In the genomic region with DNA sequence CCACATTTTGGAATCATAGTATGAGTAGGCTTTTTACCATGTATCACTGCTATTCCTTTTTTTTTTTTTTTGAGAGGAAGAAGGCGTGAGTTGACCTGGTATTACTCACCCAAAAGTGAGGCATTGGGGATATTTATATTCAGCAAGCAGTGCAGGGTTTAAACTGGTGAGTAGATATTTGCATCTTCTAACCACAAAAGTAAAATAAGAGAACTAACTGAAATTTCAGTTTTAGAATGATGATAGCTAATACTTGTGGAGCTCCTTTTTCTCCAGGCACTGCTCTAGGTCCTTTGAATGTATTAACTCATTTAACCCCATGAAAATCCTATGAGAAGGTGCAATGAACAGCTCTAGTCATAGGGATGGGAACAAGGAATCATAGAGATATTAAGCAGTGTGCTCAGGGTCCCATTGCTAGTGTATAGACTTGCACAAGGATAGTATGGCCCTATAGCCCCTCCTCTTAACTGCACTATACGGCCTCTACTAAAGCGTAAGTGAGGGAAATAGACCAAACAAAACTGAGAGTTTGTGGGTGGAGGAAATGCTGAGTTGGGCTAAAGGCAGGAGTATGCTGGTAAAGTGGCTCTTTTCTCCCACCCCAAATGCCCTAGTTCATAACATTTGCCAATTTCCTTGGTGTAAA, we compare ENCODE assay signal across 8 cellular contexts.
DNase-seq lines count a peak whose midpoint lies in the region; ATAC-seq and TF ChIP-seq lines count a peak whose summit lies in the region.

No MANE protein-coding gene starts in this region.

- no peak overlapping the region for H3K4me3 Mint-ChIP-seq in GM23338

- H3K27me3 ChIP-seq in GM23338 (ENCODE audit: insufficient read depth) (no peaks in the 10 kb centered on the region), psoas muscle (ENCODE audit: insufficient read depth in 3 of 3, low read length in 2 of 3) (no peaks in the 10 kb centered on the region)

- H3K9me3 ChIP-seq in psoas muscle, result no peaks in the 10 kb centered on the region

- H3K4me3 ChIP-seq in GM23338, result no peak overlapping the region
- H3K4me3 ChIP-seq in choroid plexus epithelial cell (ENCODE audit: low read depth, low read length), result no peak overlapping the region
- no peak overlapping the region for H3K4me3 ChIP-seq in psoas muscle

- no peaks in the 10 kb centered on the region for H4K20me1 ChIP-seq in GM23338 (replicated peaks; ENCODE audit: insufficient read depth)

- ATAC-seq in GM18511 (IDR thresholded peaks at IDR 0.05; ENCODE audit: unreplicated experiment), result peak; percentile 71
- ATAC-seq in GM23338, result no peak
- ATAC-seq in psoas muscle, result no peak

- no peaks in the 10 kb centered on the region for H3K79me2 ChIP-seq in GM23338 (replicated peaks; ENCODE audit: insufficient read depth)

- peaks cover 6% of the 10 kb centered on the region for H3K9me3 Mint-ChIP-seq in GM23338

- 81 to 88% (median 88%) methylated on average over 3 of the region's 3 CpGs for WGBS in psoas muscle, 3 donors

- H3K36me3 Mint-ChIP-seq in GM23338 (ENCODE audit: low read depth), result 0 out of 3 replicates have a peak, but pooled peaks cover 2% of the 10 kb centered on the region

- H3F3A ChIP-seq in GM23338 (replicated peaks; ENCODE audit: low read depth), result no peaks in the 10 kb centered on the region

- no peaks in the 10 kb centered on the region; the same call in 2 of the 3 replicates for H3K4me1 Mint-ChIP-seq in GM23338

- intact Hi-C loops in psoas muscle (cut with DNase I), result no loop called here

- H3K4me1 ChIP-seq in GM23338 (ENCODE audit: insufficient read depth) (no peaks in the 10 kb centered on the region), psoas muscle (no peaks in the 10 kb centered on the region)

- no peak overlapping the region for H3K4me2 ChIP-seq in GM23338

- TF ChIP-seq CTCF in GM23338 (conservative IDR thresholded peaks at IDR 0.05; ENCODE audit: low read depth in 2 of 2) (no peak), choroid plexus epithelial cell (conservative IDR thresholded peaks at IDR 0.05; ENCODE audit: low read depth, low read length) (no peak), psoas muscle (IDR thresholded peaks at IDR 0.05) (no peak)

- H2AFZ ChIP-seq in GM23338, result 0 out of 2 replicates have a peak overlapping the region, but pooled peaks have one; percentile 23

- H3K27ac Mint-ChIP-seq in GM23338, result no peak overlapping the region

- H3K9me2 ChIP-seq in GM23338 (ENCODE audit: insufficient read depth), result no peaks in the 10 kb centered on the region; the same call in 1 of the 2 replicates

- no peaks in the 10 kb centered on the region for H3K36me3 ChIP-seq in GM23338 (ENCODE audit: insufficient read depth)
- H3K36me3 ChIP-seq in psoas muscle (ENCODE audit: insufficient read depth in 1 of 2, low read depth in 1 of 2), result no peaks in the 10 kb centered on the region

- no peak overlapping the region for H3K27ac ChIP-seq in GM23338 (ENCODE audit: low read depth)
- H3K27ac ChIP-seq in psoas muscle, result no peak overlapping the region

- DNase-seq in GM23338 (ENCODE audit: low spot score), result no peak
- peak; percentile 84 for DNase-seq in M059J (ENCODE audit: low read depth)
- peak; percentile 63 for DNase-seq in choroid plexus epithelial cell (ENCODE audit: low read depth)
- no peak for DNase-seq in dermis blood vessel endothelial cell
- DNase-seq in activated gamma-delta T cell treated with Interleukin-2 at 50 U/mL for 16 hours, result no peak
- DNase-seq in psoas muscle, result no peak
- no peak for DNase-seq in activated CD4-positive, CD25-positive, alpha-beta regulatory T cell (lab: John Stamatoyannopoulos, UW)

- H3K27me3 Mint-ChIP-seq in GM23338 (ENCODE audit: insufficient read depth, low read depth, poor library complexity), result peaks cover 7% of the 10 kb centered on the region

TF ChIP-seq in GM23338, 12 proteins besides CTCF, POLR2A, EP300 and RAD21:
- no peak for TF ChIP-seq NANOG (IDR thresholded peaks at IDR 0.05; ENCODE audit: borderline replicate concordance)
- no peak for TF ChIP-seq CREB1 (CRISPR knock-in tag; IDR thresholded peaks at IDR 0.05; ENCODE audit: low read depth)
- TF ChIP-seq, protein P1, sequence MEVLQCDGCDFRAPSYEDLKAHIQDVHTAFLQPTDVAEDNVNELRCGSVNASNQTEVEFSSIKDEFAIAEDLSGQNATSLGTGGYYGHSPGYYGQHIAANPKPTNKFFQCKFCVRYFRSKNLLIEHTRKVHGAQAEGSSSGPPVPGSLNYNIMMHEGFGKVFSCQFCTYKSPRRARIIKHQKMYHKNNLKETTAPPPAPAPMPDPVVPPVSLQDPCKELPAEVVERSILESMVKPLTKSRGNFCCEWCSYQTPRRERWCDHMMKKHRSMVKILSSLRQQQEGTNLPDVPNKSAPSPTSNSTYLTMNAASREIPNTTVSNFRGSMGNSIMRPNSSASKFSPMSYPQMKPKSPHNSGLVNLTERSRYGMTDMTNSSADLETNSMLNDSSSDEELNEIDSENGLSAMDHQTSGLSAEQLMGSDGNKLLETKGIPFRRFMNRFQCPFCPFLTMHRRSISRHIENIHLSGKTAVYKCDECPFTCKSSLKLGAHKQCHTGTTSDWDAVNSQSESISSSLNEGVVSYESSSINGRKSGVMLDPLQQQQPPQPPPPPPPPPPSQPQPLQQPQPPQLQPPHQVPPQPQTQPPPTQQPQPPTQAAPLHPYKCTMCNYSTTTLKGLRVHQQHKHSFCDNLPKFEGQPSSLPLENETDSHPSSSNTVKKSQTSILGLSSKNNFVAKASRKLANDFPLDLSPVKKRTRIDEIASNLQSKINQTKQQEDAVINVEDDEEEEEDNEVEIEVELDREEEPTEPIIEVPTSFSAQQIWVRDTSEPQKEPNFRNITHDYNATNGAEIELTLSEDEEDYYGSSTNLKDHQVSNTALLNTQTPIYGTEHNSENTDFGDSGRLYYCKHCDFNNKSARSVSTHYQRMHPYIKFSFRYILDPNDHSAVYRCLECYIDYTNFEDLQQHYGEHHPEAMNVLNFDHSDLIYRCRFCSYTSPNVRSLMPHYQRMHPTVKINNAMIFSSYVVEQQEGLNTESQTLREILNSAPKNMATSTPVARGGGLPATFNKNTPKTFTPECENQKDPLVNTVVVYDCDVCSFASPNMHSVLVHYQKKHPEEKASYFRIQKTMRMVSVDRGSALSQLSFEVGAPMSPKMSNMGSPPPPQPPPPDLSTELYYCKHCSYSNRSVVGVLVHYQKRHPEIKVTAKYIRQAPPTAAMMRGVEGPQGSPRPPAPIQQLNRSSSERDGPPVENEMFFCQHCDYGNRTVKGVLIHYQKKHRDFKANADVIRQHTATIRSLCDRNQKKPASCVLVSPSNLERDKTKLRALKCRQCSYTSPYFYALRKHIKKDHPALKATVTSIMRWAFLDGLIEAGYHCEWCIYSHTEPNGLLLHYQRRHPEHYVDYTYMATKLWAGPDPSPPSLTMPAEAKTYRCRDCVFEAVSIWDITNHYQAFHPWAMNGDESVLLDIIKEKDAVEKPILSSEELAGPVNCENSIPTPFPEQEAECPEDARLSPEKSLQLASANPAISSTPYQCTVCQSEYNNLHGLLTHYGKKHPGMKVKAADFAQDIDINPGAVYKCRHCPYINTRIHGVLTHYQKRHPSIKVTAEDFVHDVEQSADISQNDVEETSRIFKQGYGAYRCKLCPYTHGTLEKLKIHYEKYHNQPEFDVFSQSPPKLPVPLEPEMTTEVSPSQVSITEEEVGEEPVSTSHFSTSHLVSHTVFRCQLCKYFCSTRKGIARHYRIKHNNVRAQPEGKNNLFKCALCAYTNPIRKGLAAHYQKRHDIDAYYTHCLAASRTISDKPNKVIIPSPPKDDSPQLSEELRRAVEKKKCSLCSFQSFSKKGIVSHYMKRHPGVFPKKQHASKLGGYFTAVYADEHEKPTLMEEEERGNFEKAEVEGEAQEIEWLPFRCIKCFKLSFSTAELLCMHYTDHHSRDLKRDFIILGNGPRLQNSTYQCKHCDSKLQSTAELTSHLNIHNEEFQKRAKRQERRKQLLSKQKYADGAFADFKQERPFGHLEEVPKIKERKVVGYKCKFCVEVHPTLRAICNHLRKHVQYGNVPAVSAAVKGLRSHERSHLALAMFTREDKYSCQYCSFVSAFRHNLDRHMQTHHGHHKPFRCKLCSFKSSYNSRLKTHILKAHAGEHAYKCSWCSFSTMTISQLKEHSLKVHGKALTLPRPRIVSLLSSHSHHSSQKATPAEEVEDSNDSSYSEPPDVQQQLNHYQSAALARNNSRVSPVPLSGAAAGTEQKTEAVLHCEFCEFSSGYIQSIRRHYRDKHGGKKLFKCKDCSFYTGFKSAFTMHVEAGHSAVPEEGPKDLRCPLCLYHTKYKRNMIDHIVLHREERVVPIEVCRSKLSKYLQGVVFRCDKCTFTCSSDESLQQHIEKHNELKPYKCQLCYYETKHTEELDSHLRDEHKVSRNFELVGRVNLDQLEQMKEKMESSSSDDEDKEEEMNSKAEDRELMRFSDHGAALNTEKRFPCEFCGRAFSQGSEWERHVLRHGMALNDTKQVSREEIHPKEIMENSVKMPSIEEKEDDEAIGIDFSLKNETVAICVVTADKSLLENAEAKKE (CRISPR knock-in tag; IDR thresholded peaks at IDR 0.05), result no peak
- no peak for TF ChIP-seq JUNB (IDR thresholded peaks at IDR 0.05; ENCODE audit: unreplicated experiment)
- no peak for TF ChIP-seq EZH2 (IDR thresholded peaks at IDR 0.05; ENCODE audit: low read depth, unreplicated experiment)
- no peak for TF ChIP-seq ZNF331 (CRISPR knock-in tag; IDR thresholded peaks at IDR 0.05; ENCODE audit: low read depth)

Comparison
In these comparisons a context has a peak if more than half of its experiments do, and no peak if none do; other contexts are left out.
1. DNase-seq: peak in M059J (single experiment) and choroid plexus epithelial cell (single experiment); none in GM23338 (single experiment), dermis blood vessel endothelial cell (single experiment), activated gamma-delta T cell treated with Interleukin-2 at 50 U/mL for 16 hours (single experiment), psoas muscle (0 of 2) and activated CD4-positive, CD25-positive, alpha-beta regulatory T cell (0 of 4).